ENCODE assay signal across 17 cellular contexts in the genomic region with DNA sequence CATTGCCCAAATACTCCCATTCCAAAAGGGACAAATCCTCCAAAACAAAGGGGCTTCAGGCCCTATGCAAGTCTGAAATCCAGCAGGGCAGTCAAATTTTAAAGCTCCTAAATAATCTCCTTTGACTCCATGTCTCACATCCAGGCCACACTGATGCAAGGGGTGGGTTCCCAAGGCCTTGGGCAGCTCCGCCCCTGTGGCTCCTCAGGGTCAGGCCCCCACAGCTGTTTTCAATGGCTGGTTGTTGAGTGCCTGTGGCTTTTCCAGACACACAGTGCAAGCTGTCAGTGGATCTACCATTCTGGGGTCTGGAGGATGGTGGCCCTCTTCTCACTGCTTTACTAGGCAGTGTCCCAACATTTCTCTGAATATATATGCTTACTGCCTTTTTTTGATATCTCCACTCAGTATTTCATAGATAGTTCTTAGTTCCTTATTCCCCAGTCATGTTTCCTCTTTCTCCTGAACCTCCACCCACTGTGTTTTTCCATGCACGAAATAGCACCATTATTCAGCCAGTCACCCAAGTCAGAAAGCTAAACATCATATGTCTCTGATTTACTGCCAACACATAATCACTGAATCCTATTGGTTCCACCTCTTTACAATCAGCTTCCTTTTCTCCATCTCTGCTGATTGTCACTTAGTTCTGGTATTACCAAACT.
DNase-seq lines count a peak whose midpoint lies in the region; ATAC-seq and TF ChIP-seq lines count a peak whose summit lies in the region.
"Had no signal": no experiment of that assay in that cellular context is flagged by ENCODE, and none has a peak within 500 bp of the region (broad histone marks: within the 10 kb centered on the region; RNA-seq: fewer than 3 reads in every experiment).

No MANE protein-coding gene starts in this region.

- no peaks in the 10 kb centered on the region for H3K4me1 ChIP-seq in left ventricle myocardium inferior
- no peaks in the 10 kb centered on the region for H3K4me1 ChIP-seq in ascending aorta
- H3K4me1 ChIP-seq: parathyroid adenoma had no signal

- H3K27ac ChIP-seq in left ventricle myocardium inferior (replicated peaks), result no peak overlapping the region
- H3K27ac ChIP-seq in ascending aorta, result no peak overlapping the region
- H3K27ac ChIP-seq: parathyroid adenoma had no signal

- peaks cover 5 to 8% of the 10 kb centered on the region in 2 donors for H3K9me3 Mint-ChIP-seq in stimulated activated naive B cell treated with anti-CD40 and anti-IgM and Interleukin-4, amounts not matched to agents 10 μg/mL and 1 μg/mL and 100 μg/mL, for 72 hours
- H3K9me3 Mint-ChIP-seq: activated naive CD4-positive, alpha-beta T cell treated with anti-CD3 and anti-CD28 coated beads for 36 hours had no signal

- H3K4me3 Mint-ChIP-seq in stimulated activated naive B cell treated with anti-CD40 and anti-IgM and Interleukin-4, amounts not matched to agents 10 μg/mL and 1 μg/mL and 100 μg/mL, for 72 hours, result no peak overlapping the region
- H3K4me3 Mint-ChIP-seq: activated CD4-positive, alpha-beta T cell treated with anti-CD3 and anti-CD28 coated beads for 36 hours; activated naive CD4-positive, alpha-beta T cell treated with anti-CD3 and anti-CD28 coated beads for 36 hours had no signal

- H3K36me3 Mint-ChIP-seq in stimulated activated naive B cell treated with anti-CD40 and anti-IgM and Interleukin-4, amounts not matched to agents 10 μg/mL and 1 μg/mL and 100 μg/mL, for 72 hours, result peaks cover 0 to 2% of the 10 kb centered on the region in 2 donors

- H3K9me3 ChIP-seq in left ventricle myocardium inferior (replicated peaks), result no peaks in the 10 kb centered on the region
- H3K9me3 ChIP-seq in ascending aorta, result no peaks in the 10 kb centered on the region

- H3K36me3 ChIP-seq in left ventricle myocardium inferior (no peaks in the 10 kb centered on the region), ascending aorta (no peaks in the 10 kb centered on the region)

- no peak overlapping the region for H3K4me3 ChIP-seq in left ventricle myocardium inferior
- no peak overlapping the region for H3K4me3 ChIP-seq in ascending aorta
- H3K4me3 ChIP-seq: K562 had no signal

- DNase-seq in Right ventricle myocardium inferior (ENCODE audit: missing footprints) (no peak), left ventricle myocardium inferior (no peak), NOMO-1 treated with DMSO at 0.1 percent for 48 hours (lab: John Stamatoyannopoulos, UW; ENCODE audit: unreplicated experiment) (peak; percentile 98), globus pallidus (ENCODE audit: low spot score) (peak; percentile 20), ascending aorta (ENCODE audit: low spot score in 2 of 2) (no peak), amniotic stem cell (lab: John Stamatoyannopoulos, UW) (no peak)
- no peak for DNase-seq in stimulated activated naive B cell treated with anti-CD40 and anti-IgM and Interleukin-4, amounts not matched to agents 10 μg/mL and 1 μg/mL and 100 μg/mL, for 72 hours
- DNase-seq: activated CD4-positive, alpha-beta T cell treated with anti-CD3 and anti-CD28 coated beads for 36 hours; activated naive CD4-positive, alpha-beta T cell treated with anti-CD3 and anti-CD28 coated beads for 36 hours; dermis blood vessel endothelial cell; NCI-H1436; stimulated activated CD4-positive, alpha-beta T cell treated with anti-CD3 and anti-CD28 coated beads, Interleukin-12 subunit alpha, Interleukin-12 subunit beta, amount 100 ng/mL, for 4 hours; stimulated activated naive CD8-positive, alpha-beta T cell treated with anti-CD3 and anti-CD28 coated beads, Interleukin-15, Interleukin-2, amounts not matched to agents 100 U/mL and 50 U/mL, for 24 hours had no signal

- intact Hi-C loops in Right ventricle myocardium inferior (cut with DNase I) (no loop called here), left ventricle myocardium inferior (cut with micrococcal nuclease) (no loop called here), ascending aorta (cut with DNase I) (no loop called here)

- no peak for TF ChIP-seq CTCF in left ventricle myocardium inferior (IDR thresholded peaks at IDR 0.05; ENCODE audit: borderline replicate concordance)
- TF ChIP-seq CTCF in ascending aorta (IDR thresholded peaks at IDR 0.05), result no peak

- H3K27ac Mint-ChIP-seq in stimulated activated naive B cell treated with anti-CD40 and anti-IgM and Interleukin-4, amounts not matched to agents 10 μg/mL and 1 μg/mL and 100 μg/mL, for 72 hours, result peak overlapping the region; percentile 72
- H3K27ac Mint-ChIP-seq: activated CD4-positive, alpha-beta T cell treated with anti-CD3 and anti-CD28 coated beads for 36 hours; activated naive CD4-positive, alpha-beta T cell treated with anti-CD3 and anti-CD28 coated beads for 36 hours had no signal

- H3K27me3 Mint-ChIP-seq in stimulated activated naive B cell treated with anti-CD40 and anti-IgM and Interleukin-4, amounts not matched to agents 10 μg/mL and 1 μg/mL and 100 μg/mL, for 72 hours, result no peaks in the 10 kb centered on the region
- H3K27me3 Mint-ChIP-seq: activated CD4-positive, alpha-beta T cell treated with anti-CD3 and anti-CD28 coated beads for 36 hours had no signal

- H3K27me3 ChIP-seq in left ventricle myocardium inferior (ENCODE audit: low read depth) (no peaks in the 10 kb centered on the region), ascending aorta (no peaks in the 10 kb centered on the region)

- H3K4me1 Mint-ChIP-seq in stimulated activated naive B cell treated with anti-CD40 and anti-IgM and Interleukin-4, amounts not matched to agents 10 μg/mL and 1 μg/mL and 100 μg/mL, for 72 hours, result peaks cover 12 to 17% of the 10 kb centered on the region in 2 donors
- H3K4me1 Mint-ChIP-seq: activated CD4-positive, alpha-beta T cell treated with anti-CD3 and anti-CD28 coated beads for 36 hours had no signal

- ATAC-seq in Right ventricle myocardium inferior (peak; percentile 34), HG02763 (IDR thresholded peaks at IDR 0.05; ENCODE audit: unreplicated experiment) (no peak)
- peak; percentile 83 to 84 for ATAC-seq in stimulated activated naive B cell treated with anti-CD40 and anti-IgM and Interleukin-4, amounts not matched to agents 10 μg/mL and 1 μg/mL and 100 μg/mL, for 72 hours (replicated peaks)
- ATAC-seq: activated CD4-positive, alpha-beta T cell treated with anti-CD3 and anti-CD28 coated beads for 36 hours; HCT116; K562; stimulated activated naive CD8-positive, alpha-beta T cell treated with anti-CD3 and anti-CD28 coated beads, Interleukin-15, Interleukin-2, amounts not matched to agents 100 U/mL and 50 U/mL, for 24 hours had no signal

Comparison
In these comparisons a context has a peak if more than half of its experiments do, and no peak if none do; other contexts are left out.
1. DNase-seq: peak in NOMO-1 treated with DMSO at 0.1 percent for 48 hours (single experiment) and globus pallidus (single experiment); none in Right ventricle myocardium inferior (single experiment), left ventricle myocardium inferior (single experiment), stimulated activated naive B cell treated with anti-CD40 and anti-IgM and Interleukin-4, amounts not matched to agents 10 μg/mL and 1 μg/mL and 100 μg/mL, for 72 hours (single experiment), ascending aorta (0 of 2) and amniotic stem cell (single experiment).